In genomic region chr17:3913531-3914318, GRCh38 we compare ENCODE assay signal across 2 cellular contexts.
TF ChIP-seq lines count a peak whose summit lies in the region.

No MANE protein-coding gene starts in this region.

TF ChIP-seq in GM23338, 12 proteins besides CTCF, POLR2A, EP300 and RAD21:
- TF ChIP-seq ZNF114 (CRISPR knock-in tag; IDR thresholded peaks at IDR 0.05) = no peak
- peak; percentile 29; the same call in 1 of the 2 replicates for TF ChIP-seq CREB1 (CRISPR knock-in tag; IDR thresholded peaks at IDR 0.05; ENCODE audit: low read depth)

TF ChIP-seq in K562, 482 proteins besides CTCF, POLR2A, EP300 and RAD21 (continues in another document):
- peak; percentile 50 for TF ChIP-seq L3MBTL2 (IDR thresholded peaks at IDR 0.05)
- peak; percentile 50; the same call in 1 of the 2 replicates for TF ChIP-seq ZBTB33 (CRISPR knock-in tag; IDR thresholded peaks at IDR 0.05)
- TF ChIP-seq KAT7 (CRISPR knock-in tag; IDR thresholded peaks at IDR 0.05; ENCODE audit: borderline replicate concordance) = 0 out of 2 replicates have a peak, but pooled peaks have one; percentile 39
- no peak for TF ChIP-seq MBD2 (IDR thresholded peaks at IDR 0.05; ENCODE audit: borderline replicate concordance, low read depth)
- TF ChIP-seq EZH2 (IDR thresholded peaks at IDR 0.05; ENCODE audit: borderline replicate concordance, low read depth, low read length) = no peak
- no peak for TF ChIP-seq MXD1 (CRISPR knock-in tag; IDR thresholded peaks at IDR 0.05; ENCODE audit: borderline replicate concordance, poor library complexity, severe bottlenecking)
- no peak for TF ChIP-seq CREB5 (CRISPR knock-in tag; IDR thresholded peaks at IDR 0.05)
- TF ChIP-seq ZNF280A (IDR thresholded peaks at IDR 0.05; ENCODE audit: low read depth, partially characterized antibody) = no peak
- TF ChIP-seq OTX1 (CRISPR knock-in tag; IDR thresholded peaks at IDR 0.05) = 0 out of 2 replicates have a peak, but pooled peaks have one; percentile 46
- 0 out of 4 replicates have a peak, but pooled peaks of 1 of the 2 experiments have one; percentile 19 for TF ChIP-seq TBL1XR1 (IDR thresholded peaks at IDR 0.05; ENCODE audit: low read length in 2 of 2)
- no peak for TF ChIP-seq NKRF (IDR thresholded peaks at IDR 0.05; ENCODE audit: borderline replicate concordance)
- TF ChIP-seq PBX2 (CRISPR knock-in tag; IDR thresholded peaks at IDR 0.05; ENCODE audit: low read depth) = no peak
- no peak for TF ChIP-seq PBX2 (tag; conservative IDR thresholded peaks at IDR 0.05; ENCODE audit: low read depth)
- peak; percentile 59; the same call in 1 of the 2 replicates for TF ChIP-seq ETV5 (CRISPR knock-in tag; IDR thresholded peaks at IDR 0.05; ENCODE audit: low read depth)
- peak; percentile 61; the same call in 1 of the 2 replicates for TF ChIP-seq CREM (IDR thresholded peaks at IDR 0.05; ENCODE audit: low read depth)
- no peak for TF ChIP-seq PPARD (CRISPR knock-in tag; IDR thresholded peaks at IDR 0.05)
- no peak for TF ChIP-seq PHB2 (IDR thresholded peaks at IDR 0.05; ENCODE audit: low read depth)
- no peak for TF ChIP-seq ZNF134 (CRISPR knock-in tag; conservative IDR thresholded peaks at IDR 0.05)
- TF ChIP-seq GABPA (tag; conservative IDR thresholded peaks at IDR 0.05; ENCODE audit: low read depth) = no peak
- no peak for TF ChIP-seq ID3 (CRISPR knock-in tag; IDR thresholded peaks at IDR 0.05)
- TF ChIP-seq ID3 (tag; IDR thresholded peaks at IDR 0.05) = no peak
- TF ChIP-seq NRF1 (conservative IDR thresholded peaks at IDR 0.05 in 1 of 2, IDR thresholded peaks at IDR 0.05 in 1 of 2) = no peak
- TF ChIP-seq SMC3 (conservative IDR thresholded peaks at IDR 0.05; ENCODE audit: insufficient read depth, low read depth, low read length) = peak; percentile 87
- TF ChIP-seq ZNF740 (CRISPR knock-in tag; IDR thresholded peaks at IDR 0.05) = no peak; the same call in 1 of the 2 replicates
- TF ChIP-seq ZNF740 (tag; IDR thresholded peaks at IDR 0.05) = no peak
- no peak; a peak in 1 of 3 replicates for TF ChIP-seq CBX3 (IDR thresholded peaks at IDR 0.05; ENCODE audit: borderline replicate concordance in 1 of 2, low read length in 2 of 2)
- no peak for TF ChIP-seq NFXL1 (CRISPR knock-in tag; IDR thresholded peaks at IDR 0.05)
- no peak for TF ChIP-seq KDM5B (IDR thresholded peaks at IDR 0.05; ENCODE audit: insufficient replicate concordance, low read depth, low read length)
- TF ChIP-seq CREBBP (IDR thresholded peaks at IDR 0.05; ENCODE audit: low read depth, low read length) = no peak
- no peak for TF ChIP-seq RBM34 (IDR thresholded peaks at IDR 0.05; ENCODE audit: borderline replicate concordance, insufficient read depth, low read length)
- TF ChIP-seq STAT5B (CRISPR knock-in tag; IDR thresholded peaks at IDR 0.05) = no peak
- no peak for TF ChIP-seq SAFB2 (IDR thresholded peaks at IDR 0.05; ENCODE audit: borderline replicate concordance, low read depth, low read length, severe bottlenecking)
- no peak for TF ChIP-seq POLR2AphosphoS2 (IDR thresholded peaks at IDR 0.05; ENCODE audit: low read length)
- no peak for TF ChIP-seq FOXM1 (IDR thresholded peaks at IDR 0.05; ENCODE audit: low read depth)
- TF ChIP-seq FOXM1 (CRISPR knock-in tag; IDR thresholded peaks at IDR 0.05; ENCODE audit: low read depth) = no peak
- no peak for TF ChIP-seq ZNF586 (CRISPR knock-in tag; conservative IDR thresholded peaks at IDR 0.05)
- no peak for TF ChIP-seq FOXK1 (CRISPR knock-in tag; IDR thresholded peaks at IDR 0.05; ENCODE audit: borderline replicate concordance)
- no peak for TF ChIP-seq ZNF12 (CRISPR knock-in tag; IDR thresholded peaks at IDR 0.05)
- TF ChIP-seq CBFB (CRISPR knock-in tag; IDR thresholded peaks at IDR 0.05) = 0 out of 2 replicates have a peak, but pooled peaks have one; percentile 55
- TF ChIP-seq KDM4B (IDR thresholded peaks at IDR 0.05; ENCODE audit: borderline replicate concordance in 2 of 2, low read depth in 1 of 2) = no peak
- TF ChIP-seq CCNT2 (IDR thresholded peaks at IDR 0.05; ENCODE audit: borderline replicate concordance, extremely low read depth, insufficient read length, low read depth, low read length) = no peak
- TF ChIP-seq STAG1 (CRISPR knock-in tag; IDR thresholded peaks at IDR 0.05; ENCODE audit: borderline replicate concordance) = peak; percentile 80; the same call in 1 of the 2 replicates
- TF ChIP-seq IRF9 (tag; IDR thresholded peaks at IDR 0.05) = no peak
- TF ChIP-seq RBFOX2 (IDR thresholded peaks at IDR 0.05; ENCODE audit: low read depth, low read length) = peak; percentile 53
- TF ChIP-seq MCM2 (IDR thresholded peaks at IDR 0.05; ENCODE audit: low read depth) = no peak
- TF ChIP-seq POLR3G (IDR thresholded peaks at IDR 0.05; ENCODE audit: extremely low read depth, insufficient read length, insufficient replicate concordance) = no peak
- TF ChIP-seq KLF16 (IDR thresholded peaks at IDR 0.05) = no peak
- TF ChIP-seq ZNF212 (CRISPR knock-in tag; IDR thresholded peaks at IDR 0.05) = no peak
